In genomic region chr14:77717608-77718305, GRCh38 we compare ENCODE assay signal across 1 cellular context.
TF ChIP-seq lines count a peak whose summit lies in the region.

No MANE protein-coding gene starts in this region.

TF ChIP-seq in HCT116, 20 proteins besides CTCF, POLR2A, EP300 and RAD21 (continued from another document):
- TF ChIP-seq, protein P1, sequence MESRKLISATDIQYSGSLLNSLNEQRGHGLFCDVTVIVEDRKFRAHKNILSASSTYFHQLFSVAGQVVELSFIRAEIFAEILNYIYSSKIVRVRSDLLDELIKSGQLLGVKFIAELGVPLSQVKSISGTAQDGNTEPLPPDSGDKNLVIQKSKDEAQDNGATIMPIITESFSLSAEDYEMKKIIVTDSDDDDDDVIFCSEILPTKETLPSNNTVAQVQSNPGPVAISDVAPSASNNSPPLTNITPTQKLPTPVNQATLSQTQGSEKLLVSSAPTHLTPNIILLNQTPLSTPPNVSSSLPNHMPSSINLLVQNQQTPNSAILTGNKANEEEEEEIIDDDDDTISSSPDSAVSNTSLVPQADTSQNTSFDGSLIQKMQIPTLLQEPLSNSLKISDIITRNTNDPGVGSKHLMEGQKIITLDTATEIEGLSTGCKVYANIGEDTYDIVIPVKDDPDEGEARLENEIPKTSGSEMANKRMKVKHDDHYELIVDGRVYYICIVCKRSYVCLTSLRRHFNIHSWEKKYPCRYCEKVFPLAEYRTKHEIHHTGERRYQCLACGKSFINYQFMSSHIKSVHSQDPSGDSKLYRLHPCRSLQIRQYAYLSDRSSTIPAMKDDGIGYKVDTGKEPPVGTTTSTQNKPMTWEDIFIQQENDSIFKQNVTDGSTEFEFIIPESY (IDR thresholded peaks at IDR 0.05; ENCODE audit: extremely low read depth, insufficient replicate concordance, low read length): no peak
- TF ChIP-seq SIN3A (IDR thresholded peaks at IDR 0.05; ENCODE audit: low read depth) (no peak), EGR1 (IDR thresholded peaks at IDR 0.05; ENCODE audit: low read depth) (no peak), ATF3 (IDR thresholded peaks at IDR 0.05) (no peak), POLR2AphosphoS5 (IDR thresholded peaks at IDR 0.05; ENCODE audit: low read depth, low read length) (no peak)
